1 cellular context compared by ENCODE assay signal in the genomic region with DNA sequence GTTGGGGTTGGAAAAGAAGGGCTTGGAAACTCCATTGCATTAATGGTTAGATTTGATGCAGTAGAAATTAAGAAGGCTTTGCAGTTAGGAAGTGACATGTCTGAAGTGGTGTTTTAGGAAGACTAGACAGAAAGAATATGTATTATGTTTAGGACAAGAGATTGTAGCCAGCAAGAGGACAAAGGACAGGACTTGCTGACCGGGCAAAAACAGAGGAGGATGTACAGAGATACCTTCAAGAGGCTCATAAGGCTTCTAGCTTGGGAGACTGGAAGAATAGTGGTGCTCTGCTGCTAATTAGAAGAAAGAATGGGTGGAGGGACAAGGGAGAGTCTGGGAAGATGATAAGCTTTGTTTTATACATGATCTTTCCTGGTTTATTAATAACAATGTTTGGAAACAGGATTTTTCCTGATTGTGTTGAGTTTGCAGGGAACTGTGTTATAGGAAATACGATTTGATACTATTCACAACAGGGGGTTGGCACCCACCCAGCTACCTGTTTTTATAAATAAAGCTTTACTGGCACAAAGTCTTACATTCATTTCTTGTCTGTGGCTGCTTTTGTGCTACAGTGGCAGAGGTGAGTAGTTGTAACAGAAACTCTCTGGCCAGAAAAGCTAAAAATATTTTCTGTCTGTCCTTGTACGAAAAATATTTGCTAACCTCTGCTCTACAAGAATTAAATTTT.
TF ChIP-seq lines count a peak whose summit lies in the region.

No MANE protein-coding gene starts in this region.

TF ChIP-seq in K562, 482 proteins besides CTCF, POLR2A, EP300 and RAD21 (continues in another document):
- TF ChIP-seq NFIC (IDR thresholded peaks at IDR 0.05), result 0 out of 2 replicates have a peak, but pooled peaks have one; percentile 9
- TF ChIP-seq, protein P1, sequence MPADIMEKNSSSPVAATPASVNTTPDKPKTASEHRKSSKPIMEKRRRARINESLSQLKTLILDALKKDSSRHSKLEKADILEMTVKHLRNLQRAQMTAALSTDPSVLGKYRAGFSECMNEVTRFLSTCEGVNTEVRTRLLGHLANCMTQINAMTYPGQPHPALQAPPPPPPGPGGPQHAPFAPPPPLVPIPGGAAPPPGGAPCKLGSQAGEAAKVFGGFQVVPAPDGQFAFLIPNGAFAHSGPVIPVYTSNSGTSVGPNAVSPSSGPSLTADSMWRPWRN (IDR thresholded peaks at IDR 0.05; ENCODE audit: low read depth), result no peak
- peak; percentile 84 for TF ChIP-seq MAFG (tag; conservative IDR thresholded peaks at IDR 0.05)
- TF ChIP-seq ZNF764 (CRISPR knock-in tag; IDR thresholded peaks at IDR 0.05; ENCODE audit: low read depth), result no peak
- no peak for TF ChIP-seq U2AF2 (optimal IDR thresholded peaks at IDR 0.05; ENCODE audit: low read depth, low read length)
- TF ChIP-seq, protein P2, sequence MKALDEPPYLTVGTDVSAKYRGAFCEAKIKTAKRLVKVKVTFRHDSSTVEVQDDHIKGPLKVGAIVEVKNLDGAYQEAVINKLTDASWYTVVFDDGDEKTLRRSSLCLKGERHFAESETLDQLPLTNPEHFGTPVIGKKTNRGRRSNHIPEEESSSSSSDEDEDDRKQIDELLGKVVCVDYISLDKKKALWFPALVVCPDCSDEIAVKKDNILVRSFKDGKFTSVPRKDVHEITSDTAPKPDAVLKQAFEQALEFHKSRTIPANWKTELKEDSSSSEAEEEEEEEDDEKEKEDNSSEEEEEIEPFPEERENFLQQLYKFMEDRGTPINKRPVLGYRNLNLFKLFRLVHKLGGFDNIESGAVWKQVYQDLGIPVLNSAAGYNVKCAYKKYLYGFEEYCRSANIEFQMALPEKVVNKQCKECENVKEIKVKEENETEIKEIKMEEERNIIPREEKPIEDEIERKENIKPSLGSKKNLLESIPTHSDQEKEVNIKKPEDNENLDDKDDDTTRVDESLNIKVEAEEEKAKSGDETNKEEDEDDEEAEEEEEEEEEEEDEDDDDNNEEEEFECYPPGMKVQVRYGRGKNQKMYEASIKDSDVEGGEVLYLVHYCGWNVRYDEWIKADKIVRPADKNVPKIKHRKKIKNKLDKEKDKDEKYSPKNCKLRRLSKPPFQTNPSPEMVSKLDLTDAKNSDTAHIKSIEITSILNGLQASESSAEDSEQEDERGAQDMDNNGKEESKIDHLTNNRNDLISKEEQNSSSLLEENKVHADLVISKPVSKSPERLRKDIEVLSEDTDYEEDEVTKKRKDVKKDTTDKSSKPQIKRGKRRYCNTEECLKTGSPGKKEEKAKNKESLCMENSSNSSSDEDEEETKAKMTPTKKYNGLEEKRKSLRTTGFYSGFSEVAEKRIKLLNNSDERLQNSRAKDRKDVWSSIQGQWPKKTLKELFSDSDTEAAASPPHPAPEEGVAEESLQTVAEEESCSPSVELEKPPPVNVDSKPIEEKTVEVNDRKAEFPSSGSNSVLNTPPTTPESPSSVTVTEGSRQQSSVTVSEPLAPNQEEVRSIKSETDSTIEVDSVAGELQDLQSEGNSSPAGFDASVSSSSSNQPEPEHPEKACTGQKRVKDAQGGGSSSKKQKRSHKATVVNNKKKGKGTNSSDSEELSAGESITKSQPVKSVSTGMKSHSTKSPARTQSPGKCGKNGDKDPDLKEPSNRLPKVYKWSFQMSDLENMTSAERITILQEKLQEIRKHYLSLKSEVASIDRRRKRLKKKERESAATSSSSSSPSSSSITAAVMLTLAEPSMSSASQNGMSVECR (CRISPR knock-in tag; IDR thresholded peaks at IDR 0.05), result no peak
- no peak for TF ChIP-seq ETS2 (tag; IDR thresholded peaks at IDR 0.05; ENCODE audit: borderline replicate concordance, poor library complexity, severe bottlenecking)
- no peak for TF ChIP-seq HOXB6 (CRISPR knock-in tag; IDR thresholded peaks at IDR 0.05; ENCODE audit: borderline replicate concordance)
- TF ChIP-seq, protein P3, sequence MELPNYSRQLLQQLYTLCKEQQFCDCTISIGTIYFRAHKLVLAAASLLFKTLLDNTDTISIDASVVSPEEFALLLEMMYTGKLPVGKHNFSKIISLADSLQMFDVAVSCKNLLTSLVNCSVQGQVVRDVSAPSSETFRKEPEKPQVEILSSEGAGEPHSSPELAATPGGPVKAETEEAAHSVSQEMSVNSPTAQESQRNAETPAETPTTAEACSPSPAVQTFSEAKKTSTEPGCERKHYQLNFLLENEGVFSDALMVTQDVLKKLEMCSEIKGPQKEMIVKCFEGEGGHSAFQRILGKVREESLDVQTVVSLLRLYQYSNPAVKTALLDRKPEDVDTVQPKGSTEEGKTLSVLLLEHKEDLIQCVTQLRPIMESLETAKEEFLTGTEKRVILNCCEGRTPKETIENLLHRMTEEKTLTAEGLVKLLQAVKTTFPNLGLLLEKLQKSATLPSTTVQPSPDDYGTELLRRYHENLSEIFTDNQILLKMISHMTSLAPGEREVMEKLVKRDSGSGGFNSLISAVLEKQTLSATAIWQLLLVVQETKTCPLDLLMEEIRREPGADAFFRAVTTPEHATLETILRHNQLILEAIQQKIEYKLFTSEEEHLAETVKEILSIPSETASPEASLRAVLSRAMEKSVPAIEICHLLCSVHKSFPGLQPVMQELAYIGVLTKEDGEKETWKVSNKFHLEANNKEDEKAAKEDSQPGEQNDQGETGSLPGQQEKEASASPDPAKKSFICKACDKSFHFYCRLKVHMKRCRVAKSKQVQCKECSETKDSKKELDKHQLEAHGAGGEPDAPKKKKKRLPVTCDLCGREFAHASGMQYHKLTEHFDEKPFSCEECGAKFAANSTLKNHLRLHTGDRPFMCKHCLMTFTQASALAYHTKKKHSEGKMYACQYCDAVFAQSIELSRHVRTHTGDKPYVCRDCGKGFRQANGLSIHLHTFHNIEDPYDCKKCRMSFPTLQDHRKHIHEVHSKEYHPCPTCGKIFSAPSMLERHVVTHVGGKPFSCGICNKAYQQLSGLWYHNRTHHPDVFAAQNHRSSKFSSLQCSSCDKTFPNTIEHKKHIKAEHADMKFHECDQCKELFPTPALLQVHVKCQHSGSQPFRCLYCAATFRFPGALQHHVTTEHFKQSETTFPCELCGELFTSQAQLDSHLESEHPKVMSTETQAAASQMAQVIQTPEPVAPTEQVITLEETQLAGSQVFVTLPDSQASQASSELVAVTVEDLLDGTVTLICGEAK (IDR thresholded peaks at IDR 0.05), result peak; percentile 69
- TF ChIP-seq, protein P3 (CRISPR knock-in tag; IDR thresholded peaks at IDR 0.05), result no peak
- no peak for TF ChIP-seq NCOR1 (IDR thresholded peaks at IDR 0.05)
- no peak for TF ChIP-seq EZH2 (IDR thresholded peaks at IDR 0.05; ENCODE audit: borderline replicate concordance, low read depth, low read length)
- TF ChIP-seq C11orf30 (IDR thresholded peaks at IDR 0.05; ENCODE audit: low read depth), result peak; percentile 91
- TF ChIP-seq ZNF146 (CRISPR knock-in tag; IDR thresholded peaks at IDR 0.05; ENCODE audit: unreplicated experiment), result no peak
- TF ChIP-seq MYC (IDR thresholded peaks at IDR 0.05; ENCODE audit: low read depth, low read length), result no peak
- no peak for TF ChIP-seq MYC (CRISPR knock-in tag; IDR thresholded peaks at IDR 0.05; ENCODE audit: borderline replicate concordance, low read depth)
- peak; percentile 93 for TF ChIP-seq ZNF316 (IDR thresholded peaks at IDR 0.05)
- no peak for TF ChIP-seq COPS2 (conservative IDR thresholded peaks at IDR 0.05)
- no peak for TF ChIP-seq MECOM (CRISPR knock-in tag; IDR thresholded peaks at IDR 0.05)
- TF ChIP-seq, protein P4, sequence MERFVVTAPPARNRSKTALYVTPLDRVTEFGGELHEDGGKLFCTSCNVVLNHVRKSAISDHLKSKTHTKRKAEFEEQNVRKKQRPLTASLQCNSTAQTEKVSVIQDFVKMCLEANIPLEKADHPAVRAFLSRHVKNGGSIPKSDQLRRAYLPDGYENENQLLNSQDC (CRISPR knock-in tag; IDR thresholded peaks at IDR 0.05), result no peak
- no peak for TF ChIP-seq MYNN (IDR thresholded peaks at IDR 0.05)
- no peak for TF ChIP-seq MYNN (CRISPR knock-in tag; IDR thresholded peaks at IDR 0.05)
- TF ChIP-seq ARID1B (IDR thresholded peaks at IDR 0.05), result no peak
- no peak for TF ChIP-seq ZNF586 (CRISPR knock-in tag; conservative IDR thresholded peaks at IDR 0.05)
- TF ChIP-seq TCF7L2 (IDR thresholded peaks at IDR 0.05; ENCODE audit: low read depth, low read length), result no peak
- peak; percentile 83 for TF ChIP-seq MAFF (IDR thresholded peaks at IDR 0.05; ENCODE audit: low read length)
- TF ChIP-seq MAFK (IDR thresholded peaks at IDR 0.05; ENCODE audit: low read length), result peak; percentile 85
- TF ChIP-seq, protein P5, sequence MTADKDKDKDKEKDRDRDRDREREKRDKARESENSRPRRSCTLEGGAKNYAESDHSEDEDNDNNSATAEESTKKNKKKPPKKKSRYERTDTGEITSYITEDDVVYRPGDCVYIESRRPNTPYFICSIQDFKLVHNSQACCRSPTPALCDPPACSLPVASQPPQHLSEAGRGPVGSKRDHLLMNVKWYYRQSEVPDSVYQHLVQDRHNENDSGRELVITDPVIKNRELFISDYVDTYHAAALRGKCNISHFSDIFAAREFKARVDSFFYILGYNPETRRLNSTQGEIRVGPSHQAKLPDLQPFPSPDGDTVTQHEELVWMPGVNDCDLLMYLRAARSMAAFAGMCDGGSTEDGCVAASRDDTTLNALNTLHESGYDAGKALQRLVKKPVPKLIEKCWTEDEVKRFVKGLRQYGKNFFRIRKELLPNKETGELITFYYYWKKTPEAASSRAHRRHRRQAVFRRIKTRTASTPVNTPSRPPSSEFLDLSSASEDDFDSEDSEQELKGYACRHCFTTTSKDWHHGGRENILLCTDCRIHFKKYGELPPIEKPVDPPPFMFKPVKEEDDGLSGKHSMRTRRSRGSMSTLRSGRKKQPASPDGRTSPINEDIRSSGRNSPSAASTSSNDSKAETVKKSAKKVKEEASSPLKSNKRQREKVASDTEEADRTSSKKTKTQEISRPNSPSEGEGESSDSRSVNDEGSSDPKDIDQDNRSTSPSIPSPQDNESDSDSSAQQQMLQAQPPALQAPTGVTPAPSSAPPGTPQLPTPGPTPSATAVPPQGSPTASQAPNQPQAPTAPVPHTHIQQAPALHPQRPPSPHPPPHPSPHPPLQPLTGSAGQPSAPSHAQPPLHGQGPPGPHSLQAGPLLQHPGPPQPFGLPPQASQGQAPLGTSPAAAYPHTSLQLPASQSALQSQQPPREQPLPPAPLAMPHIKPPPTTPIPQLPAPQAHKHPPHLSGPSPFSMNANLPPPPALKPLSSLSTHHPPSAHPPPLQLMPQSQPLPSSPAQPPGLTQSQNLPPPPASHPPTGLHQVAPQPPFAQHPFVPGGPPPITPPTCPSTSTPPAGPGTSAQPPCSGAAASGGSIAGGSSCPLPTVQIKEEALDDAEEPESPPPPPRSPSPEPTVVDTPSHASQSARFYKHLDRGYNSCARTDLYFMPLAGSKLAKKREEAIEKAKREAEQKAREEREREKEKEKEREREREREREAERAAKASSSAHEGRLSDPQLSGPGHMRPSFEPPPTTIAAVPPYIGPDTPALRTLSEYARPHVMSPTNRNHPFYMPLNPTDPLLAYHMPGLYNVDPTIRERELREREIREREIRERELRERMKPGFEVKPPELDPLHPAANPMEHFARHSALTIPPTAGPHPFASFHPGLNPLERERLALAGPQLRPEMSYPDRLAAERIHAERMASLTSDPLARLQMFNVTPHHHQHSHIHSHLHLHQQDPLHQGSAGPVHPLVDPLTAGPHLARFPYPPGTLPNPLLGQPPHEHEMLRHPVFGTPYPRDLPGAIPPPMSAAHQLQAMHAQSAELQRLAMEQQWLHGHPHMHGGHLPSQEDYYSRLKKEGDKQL (CRISPR knock-in tag; IDR thresholded peaks at IDR 0.05; ENCODE audit: borderline replicate concordance), result no peak
- TF ChIP-seq HNRNPLL (IDR thresholded peaks at IDR 0.05; ENCODE audit: low read depth, low read length, poor library complexity, severe bottlenecking), result no peak
- TF ChIP-seq, protein P6, sequence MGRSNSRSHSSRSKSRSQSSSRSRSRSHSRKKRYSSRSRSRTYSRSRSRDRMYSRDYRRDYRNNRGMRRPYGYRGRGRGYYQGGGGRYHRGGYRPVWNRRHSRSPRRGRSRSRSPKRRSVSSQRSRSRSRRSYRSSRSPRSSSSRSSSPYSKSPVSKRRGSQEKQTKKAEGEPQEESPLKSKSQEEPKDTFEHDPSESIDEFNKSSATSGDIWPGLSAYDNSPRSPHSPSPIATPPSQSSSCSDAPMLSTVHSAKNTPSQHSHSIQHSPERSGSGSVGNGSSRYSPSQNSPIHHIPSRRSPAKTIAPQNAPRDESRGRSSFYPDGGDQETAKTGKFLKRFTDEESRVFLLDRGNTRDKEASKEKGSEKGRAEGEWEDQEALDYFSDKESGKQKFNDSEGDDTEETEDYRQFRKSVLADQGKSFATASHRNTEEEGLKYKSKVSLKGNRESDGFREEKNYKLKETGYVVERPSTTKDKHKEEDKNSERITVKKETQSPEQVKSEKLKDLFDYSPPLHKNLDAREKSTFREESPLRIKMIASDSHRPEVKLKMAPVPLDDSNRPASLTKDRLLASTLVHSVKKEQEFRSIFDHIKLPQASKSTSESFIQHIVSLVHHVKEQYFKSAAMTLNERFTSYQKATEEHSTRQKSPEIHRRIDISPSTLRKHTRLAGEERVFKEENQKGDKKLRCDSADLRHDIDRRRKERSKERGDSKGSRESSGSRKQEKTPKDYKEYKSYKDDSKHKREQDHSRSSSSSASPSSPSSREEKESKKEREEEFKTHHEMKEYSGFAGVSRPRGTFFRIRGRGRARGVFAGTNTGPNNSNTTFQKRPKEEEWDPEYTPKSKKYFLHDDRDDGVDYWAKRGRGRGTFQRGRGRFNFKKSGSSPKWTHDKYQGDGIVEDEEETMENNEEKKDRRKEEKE (IDR thresholded peaks at IDR 0.05; ENCODE audit: borderline replicate concordance in 1 of 2, control insufficient read depth in 1 of 2, low read depth in 2 of 2, low read length in 1 of 2), result no peak
- TF ChIP-seq ZNF584 (CRISPR knock-in tag; IDR thresholded peaks at IDR 0.05; ENCODE audit: low read depth), result no peak
- TF ChIP-seq RBM22 (IDR thresholded peaks at IDR 0.05; ENCODE audit: low read depth, low read length, poor library complexity, severe bottlenecking), result no peak
